1 cellular context compared by ENCODE assay signal in the genomic region with DNA sequence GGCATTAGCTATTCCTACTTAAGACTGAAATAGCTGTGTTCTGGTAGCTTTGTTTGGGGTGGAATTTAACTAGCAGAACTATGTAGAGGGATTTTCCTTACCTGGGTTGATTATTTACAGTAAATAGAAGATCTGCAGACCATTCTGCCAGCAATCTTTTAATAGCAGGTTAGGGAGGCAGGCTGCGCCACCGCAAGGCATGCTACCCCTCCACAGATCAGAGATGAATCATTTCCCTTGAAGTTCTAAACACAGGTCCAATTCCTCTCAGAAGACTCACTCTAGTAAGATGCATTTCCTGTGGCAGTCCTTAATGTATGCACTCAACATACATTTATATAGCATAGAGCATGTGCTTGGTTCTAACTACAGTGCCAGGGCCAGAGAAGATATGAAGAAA.
TF ChIP-seq lines count a peak whose summit lies in the region.

No MANE protein-coding gene starts in this region.

TF ChIP-seq in SK-N-SH, 30 proteins besides CTCF, POLR2A, EP300 and RAD21 (continued from another document):
- TF ChIP-seq, protein P1, sequence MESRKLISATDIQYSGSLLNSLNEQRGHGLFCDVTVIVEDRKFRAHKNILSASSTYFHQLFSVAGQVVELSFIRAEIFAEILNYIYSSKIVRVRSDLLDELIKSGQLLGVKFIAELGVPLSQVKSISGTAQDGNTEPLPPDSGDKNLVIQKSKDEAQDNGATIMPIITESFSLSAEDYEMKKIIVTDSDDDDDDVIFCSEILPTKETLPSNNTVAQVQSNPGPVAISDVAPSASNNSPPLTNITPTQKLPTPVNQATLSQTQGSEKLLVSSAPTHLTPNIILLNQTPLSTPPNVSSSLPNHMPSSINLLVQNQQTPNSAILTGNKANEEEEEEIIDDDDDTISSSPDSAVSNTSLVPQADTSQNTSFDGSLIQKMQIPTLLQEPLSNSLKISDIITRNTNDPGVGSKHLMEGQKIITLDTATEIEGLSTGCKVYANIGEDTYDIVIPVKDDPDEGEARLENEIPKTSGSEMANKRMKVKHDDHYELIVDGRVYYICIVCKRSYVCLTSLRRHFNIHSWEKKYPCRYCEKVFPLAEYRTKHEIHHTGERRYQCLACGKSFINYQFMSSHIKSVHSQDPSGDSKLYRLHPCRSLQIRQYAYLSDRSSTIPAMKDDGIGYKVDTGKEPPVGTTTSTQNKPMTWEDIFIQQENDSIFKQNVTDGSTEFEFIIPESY (IDR thresholded peaks at IDR 0.05; ENCODE audit: borderline replicate concordance, low read depth): no peak
- TF ChIP-seq, protein P2, sequence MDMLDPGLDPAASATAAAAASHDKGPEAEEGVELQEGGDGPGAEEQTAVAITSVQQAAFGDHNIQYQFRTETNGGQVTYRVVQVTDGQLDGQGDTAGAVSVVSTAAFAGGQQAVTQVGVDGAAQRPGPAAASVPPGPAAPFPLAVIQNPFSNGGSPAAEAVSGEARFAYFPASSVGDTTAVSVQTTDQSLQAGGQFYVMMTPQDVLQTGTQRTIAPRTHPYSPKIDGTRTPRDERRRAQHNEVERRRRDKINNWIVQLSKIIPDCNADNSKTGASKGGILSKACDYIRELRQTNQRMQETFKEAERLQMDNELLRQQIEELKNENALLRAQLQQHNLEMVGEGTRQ (IDR thresholded peaks at IDR 0.05; ENCODE audit: borderline replicate concordance, low read depth, low read length): no peak
- TF ChIP-seq FOXM1 (IDR thresholded peaks at IDR 0.05; ENCODE audit: low read depth) (no peak), TAF1 (IDR thresholded peaks at IDR 0.05; ENCODE audit: borderline replicate concordance, low read depth, low read length) (no peak), TCF12 (IDR thresholded peaks at IDR 0.05) (peak; percentile 46)
